1 cellular context compared by ENCODE assay signal in genomic region chr3:46264002-46264401, GRCh38.
TF ChIP-seq lines count a peak whose summit lies in the region.

No MANE protein-coding gene starts in this region.

TF ChIP-seq in GM23338, 12 proteins besides CTCF, POLR2A, EP300 and RAD21 (continued from another document):
- TF ChIP-seq REST (IDR thresholded peaks at IDR 0.05; ENCODE audit: unreplicated experiment) (no peak), ZNF462 (CRISPR knock-in tag; IDR thresholded peaks at IDR 0.05) (no peak), CREB1 (CRISPR knock-in tag; IDR thresholded peaks at IDR 0.05; ENCODE audit: low read depth) (no peak), EZH2phosphoT487 (IDR thresholded peaks at IDR 0.05; ENCODE audit: unreplicated experiment) (no peak), ZNF331 (CRISPR knock-in tag; IDR thresholded peaks at IDR 0.05; ENCODE audit: low read depth) (no peak), JUNB (IDR thresholded peaks at IDR 0.05; ENCODE audit: unreplicated experiment) (no peak), NANOG (IDR thresholded peaks at IDR 0.05; ENCODE audit: borderline replicate concordance) (no peak), POLR2AphosphoS5 (IDR thresholded peaks at IDR 0.05; ENCODE audit: low read depth) (no peak)
